ENCODE assay signal across 13 cellular contexts in genomic region chr9:20321683-20322082, GRCh38.
A peak's percentile ranks its signal among the peaks of the same experiment; 100 is the strongest.
DNase-seq lines count a peak whose midpoint lies in the region; ATAC-seq lines count a peak whose summit lies in the region.
"Had no signal": no experiment of that assay in that cellular context is flagged by ENCODE, and none has a peak within 500 bp of the region (broad histone marks: within the 10 kb centered on the region; RNA-seq: fewer than 3 reads in every experiment).

No MANE protein-coding gene starts in this region.

- no peak overlapping the region for H3K27ac ChIP-seq in neuronal stem cell (replicated peaks; ENCODE audit: low read length)
- H3K27ac ChIP-seq: coronary artery, PC-9 had no signal

- H3K36me3 ChIP-seq in neuronal stem cell (replicated peaks in 1 of 2; ENCODE audit: control insufficient read depth in 2 of 2, insufficient read depth in 2 of 2, low read length in 2 of 2): no peaks in the 10 kb centered on the region
- H3K36me3 ChIP-seq: MG63 had no signal

- no peak overlapping the region for H2BK12ac ChIP-seq in neuronal stem cell (ENCODE audit: low read length)

- no peak overlapping the region for H2BK5ac ChIP-seq in neuronal stem cell (ENCODE audit: low read length)

- no peak overlapping the region for H3K18ac ChIP-seq in neuronal stem cell (ENCODE audit: low read length)

- H3K9ac ChIP-seq in neuronal stem cell (ENCODE audit: low read depth, low read length, poor library complexity): no peak overlapping the region

- no peak for ATAC-seq in sciatic nerve
- ATAC-seq in GM19463 (IDR thresholded peaks at IDR 0.05; ENCODE audit: unreplicated experiment): no peak

- no peak overlapping the region for H3K4me2 ChIP-seq in neuronal stem cell (ENCODE audit: insufficient read depth, low read length, poor library complexity, severe bottlenecking)
- H3K4me2 ChIP-seq: PC-9 had no signal

- peaks cover 12% of the 10 kb centered on the region for H3K9me3 Mint-ChIP-seq in activated naive CD4-positive, alpha-beta T cell treated with anti-CD3 and anti-CD28 coated beads, Interleukin-2, amount 50 U/mL, for 24 hours

- DNase-seq in LHCN-M2 (ENCODE audit: low read depth) (peak; percentile 31), T follicular helper cell (ENCODE audit: low read depth) (peak; percentile 56), neuronal stem cell (ENCODE audit: low spot score) (no peak), sciatic nerve (ENCODE audit: low spot score) (no peak), NCI-H187 (lab: John Stamatoyannopoulos, UW) (no peak)
- DNase-seq: EL, HCEC 1CT, mesendoderm, MG63, PC-9 had no signal

- no CpG with 5 or more reads among the region's 4 CpGs for WGBS in neuronal stem cell (ENCODE audit: extremely low coverage in 2 of 2, insufficient read length in 2 of 2, insufficient replicate concordance in 1 of 2), 2 donors

- peak overlapping the region; percentile 96 for H3K27ac Mint-ChIP-seq in activated naive CD4-positive, alpha-beta T cell treated with anti-CD3 and anti-CD28 coated beads, Interleukin-2, amount 50 U/mL, for 24 hours

- H3K4me1 ChIP-seq in neuronal stem cell (ENCODE audit: control insufficient read depth in 2 of 2, insufficient read depth in 1 of 2, low read depth in 1 of 2, low read length in 2 of 2): peaks cover 5 to 33% of the 10 kb centered on the region in 2 donors

- H3K36me3 Mint-ChIP-seq in activated naive CD4-positive, alpha-beta T cell treated with anti-CD3 and anti-CD28 coated beads, Interleukin-2, amount 50 U/mL, for 24 hours: peaks cover 6% of the 10 kb centered on the region

- H2AFZ ChIP-seq in neuronal stem cell (ENCODE audit: low read length): peak overlapping the region; percentile 27
- H2AFZ ChIP-seq: PC-9 had no signal

- no peak overlapping the region for H3K23ac ChIP-seq in neuronal stem cell (ENCODE audit: low read depth, low read length, poor library complexity)

- no peak overlapping the region for H4K91ac ChIP-seq in neuronal stem cell (ENCODE audit: low read depth, low read length, poor library complexity)

- H3K4me1 Mint-ChIP-seq in activated naive CD4-positive, alpha-beta T cell treated with anti-CD3 and anti-CD28 coated beads, Interleukin-2, amount 50 U/mL, for 24 hours: peaks cover 89% of the 10 kb centered on the region

- intact Hi-C loops in sciatic nerve (cut with DNase I): no loop called here

- peak overlapping the region; percentile 78 for H3K4me3 Mint-ChIP-seq in activated naive CD4-positive, alpha-beta T cell treated with anti-CD3 and anti-CD28 coated beads, Interleukin-2, amount 50 U/mL, for 24 hours

- no peak overlapping the region for H2BK15ac ChIP-seq in neuronal stem cell (ENCODE audit: low read length)

- H3K27me3 ChIP-seq in neuronal stem cell (ENCODE audit: control insufficient read depth in 3 of 3, insufficient read depth in 3 of 3, low read depth in 1 of 3, low read length in 3 of 3): no peaks in the 10 kb centered on the region
- H3K27me3 ChIP-seq: MG63 had no signal

- H4K8ac ChIP-seq in neuronal stem cell (ENCODE audit: low read depth, low read length): no peak overlapping the region

- H3K27me3 Mint-ChIP-seq in activated naive CD4-positive, alpha-beta T cell treated with anti-CD3 and anti-CD28 coated beads, Interleukin-2, amount 50 U/mL, for 24 hours: no peaks in the 10 kb centered on the region

- no peak overlapping the region for H3K14ac ChIP-seq in neuronal stem cell (ENCODE audit: low read length)

- H2BK120ac ChIP-seq in neuronal stem cell (ENCODE audit: low read depth, low read length): no peak overlapping the region

- H3K79me1 ChIP-seq in neuronal stem cell (ENCODE audit: low read depth, low read length): no peaks in the 10 kb centered on the region

- no peak overlapping the region for H3K4me3 ChIP-seq in neuronal stem cell (ENCODE audit: low read length in 2 of 2)
- H3K4me3 ChIP-seq: coronary artery, MG63, PC-9 had no signal

- no peaks in the 10 kb centered on the region for H3K9me3 ChIP-seq in neuronal stem cell (replicated peaks in 1 of 2; ENCODE audit: control insufficient read depth in 2 of 2, insufficient read depth in 1 of 2, low read depth in 1 of 2, low read length in 2 of 2)
- H3K9me3 ChIP-seq: MG63 had no signal

- no peak overlapping the region for H2AK5ac ChIP-seq in neuronal stem cell (ENCODE audit: low read depth, low read length)

- no peak overlapping the region for H3K4ac ChIP-seq in neuronal stem cell (ENCODE audit: low read length)

Comparison
In these comparisons a context has a peak if more than half of its experiments do, and no peak if none do; other contexts are left out.
1. DNase-seq: peak in LHCN-M2 (single experiment) and T follicular helper cell (single experiment); none in neuronal stem cell (single experiment), sciatic nerve (single experiment) and NCI-H187 (0 of 2).